Comparison of ENCODE assay signal across 6 cellular contexts in genomic region chr5:177403194-177403825, GRCh38. TPM values are rescaled to one million over a fixed set of nuclear protein-coding genes. Genes with fewer than 3 reads are reported as not detected.
DNase-seq lines count a peak whose midpoint lies in the region; ATAC-seq and TF ChIP-seq lines count a peak whose summit lies in the region.

No MANE protein-coding gene starts in this region.

- H3K36me3 ChIP-seq in DND-41 (ENCODE audit: insufficient read depth, low read length) (no peaks in the 10 kb centered on the region), HAP-1 (replicated peaks) (no peaks in the 10 kb centered on the region)

- H3K27me3 ChIP-seq in DND-41 (ENCODE audit: insufficient read depth, low read length, poor library complexity) (peaks cover 54% of the 10 kb centered on the region), HAP-1 (ENCODE audit: low read depth) (no peaks in the 10 kb centered on the region)

- peaks cover 33% of the 10 kb centered on the region for H4K20me1 ChIP-seq in DND-41 (ENCODE audit: insufficient read depth, low read length)

- TF ChIP-seq CTCF in DND-41 (IDR thresholded peaks at IDR 0.05; ENCODE audit: borderline replicate concordance, extremely low read depth, low read length, poor library complexity, severe bottlenecking), result no peak

- H3K4me3 ChIP-seq in DND-41 (ENCODE audit: low read depth in 1 of 2, low read length in 2 of 2) (peak overlapping the region in 1 of 2 experiments; percentile 47; a peak in 1 of 4 replicates), HAP-1 (peak overlapping the region; percentile 53)

- ATAC-seq in DND-41 (ENCODE audit: insufficient read depth, low read depth), result peak; percentile 15
- peak; percentile 10 for ATAC-seq in SK-N-SH treated with all-trans-retinoic acid at 6 μM for 48 hours

- H3K9ac ChIP-seq in DND-41 (ENCODE audit: low read depth, low read length), result peak overlapping the region; percentile 42; the same call in 1 of the 2 replicates

- no peaks in the 10 kb centered on the region for H3K79me2 ChIP-seq in DND-41 (ENCODE audit: insufficient read depth, low read length)

- H3K4me1 ChIP-seq in DND-41 (ENCODE audit: insufficient read depth, low read length), result peaks cover 19% of the 10 kb centered on the region
- H3K4me1 ChIP-seq in HAP-1, result peaks cover 10% of the 10 kb centered on the region

- in situ Hi-C loops in HAP-1 (cut with MboI; ENCODE audit: low sequenced_read_pairs), result no loop called here

- H3K9me3 ChIP-seq in DND-41 (ENCODE audit: insufficient read depth, low read length, severe bottlenecking) (no peaks in the 10 kb centered on the region), HAP-1 (no peaks in the 10 kb centered on the region)

- peak overlapping the region; percentile 81 for H3K4me2 ChIP-seq in DND-41 (ENCODE audit: insufficient read depth, low read length)

- no peak for DNase-seq in DND-41
- DNase-seq in HAP-1 (ENCODE audit: low spot score in 2 of 2), result no peak
- DNase-seq in epidermal melanocyte (ENCODE audit: insufficient read length, low spot score), result peak; percentile 17
- DNase-seq in stimulated activated CD4-positive, alpha-beta T cell treated with anti-CD3 and anti-CD28 coated beads, Interleukin-15, amount 100 ng/mL, for 48 hours (ENCODE audit: low read depth in 2 of 2), result peak; percentile 34 to 36
- DNase-seq in mucosa of gallbladder (ENCODE audit: low spot score), result no peak

- H2AFZ ChIP-seq in DND-41 (ENCODE audit: low read depth, low read length), result no peak overlapping the region

- H3K27ac ChIP-seq in DND-41 (ENCODE audit: low read length), result no peak overlapping the region

TF ChIP-seq in SK-N-SH treated with all-trans-retinoic acid at 6 μM for 48 hours, 23 proteins besides CTCF, POLR2A, EP300 and RAD21:
- TF ChIP-seq TSHZ2 (CRISPR knock-in tag; IDR thresholded peaks at IDR 0.05) (no peak), ZNF8 (CRISPR knock-in tag; IDR thresholded peaks at IDR 0.05) (no peak), ISL1 (CRISPR knock-in tag; IDR thresholded peaks at IDR 0.05) (no peak), ZFP30 (CRISPR knock-in tag; IDR thresholded peaks at IDR 0.05) (no peak), CREB5 (CRISPR knock-in tag; IDR thresholded peaks at IDR 0.05; ENCODE audit: low read depth) (no peak), CSDC2 (CRISPR knock-in tag; IDR thresholded peaks at IDR 0.05) (no peak), GLIS3 (CRISPR knock-in tag; IDR thresholded peaks at IDR 0.05) (no peak), ZC3H10 (CRISPR knock-in tag; IDR thresholded peaks at IDR 0.05) (no peak), ESRRG (CRISPR knock-in tag; IDR thresholded peaks at IDR 0.05) (no peak)

RNA-seq across cellular contexts. Expression of gene PFN3, which starts 2.8 kb away (rescaled TPM):
- not detected for total RNA-seq in mucosa of gallbladder

RNA-seq across cellular contexts. Expression of gene F12, which starts 6.1 kb away (rescaled TPM):
- total RNA-seq in mucosa of gallbladder, result 15.3 TPM

RNA-seq across cellular contexts. Expression of gene SLC34A1, which starts 19.1 kb away (rescaled TPM):
- total RNA-seq in mucosa of gallbladder, result 0.06 TPM

RNA-seq across cellular contexts. Expression of gene GRK6, which starts 23.2 kb away (rescaled TPM):
- total RNA-seq in mucosa of gallbladder, result 39.5 TPM

RNA-seq across cellular contexts. Expression of gene PRR7, which starts 43.3 kb away (rescaled TPM):
- total RNA-seq in mucosa of gallbladder, result 7.8 TPM

Comparison
In these comparisons a context has a peak if more than half of its experiments do, and no peak if none do; other contexts are left out.
1. DNase-seq: peak in epidermal melanocyte (single experiment) and stimulated activated CD4-positive, alpha-beta T cell treated with anti-CD3 and anti-CD28 coated beads, Interleukin-15, amount 100 ng/mL, for 48 hours (2 of 2); none in DND-41 (single experiment), HAP-1 (0 of 2) and mucosa of gallbladder (single experiment).